1 cellular context compared by ENCODE assay signal in the genomic region with DNA sequence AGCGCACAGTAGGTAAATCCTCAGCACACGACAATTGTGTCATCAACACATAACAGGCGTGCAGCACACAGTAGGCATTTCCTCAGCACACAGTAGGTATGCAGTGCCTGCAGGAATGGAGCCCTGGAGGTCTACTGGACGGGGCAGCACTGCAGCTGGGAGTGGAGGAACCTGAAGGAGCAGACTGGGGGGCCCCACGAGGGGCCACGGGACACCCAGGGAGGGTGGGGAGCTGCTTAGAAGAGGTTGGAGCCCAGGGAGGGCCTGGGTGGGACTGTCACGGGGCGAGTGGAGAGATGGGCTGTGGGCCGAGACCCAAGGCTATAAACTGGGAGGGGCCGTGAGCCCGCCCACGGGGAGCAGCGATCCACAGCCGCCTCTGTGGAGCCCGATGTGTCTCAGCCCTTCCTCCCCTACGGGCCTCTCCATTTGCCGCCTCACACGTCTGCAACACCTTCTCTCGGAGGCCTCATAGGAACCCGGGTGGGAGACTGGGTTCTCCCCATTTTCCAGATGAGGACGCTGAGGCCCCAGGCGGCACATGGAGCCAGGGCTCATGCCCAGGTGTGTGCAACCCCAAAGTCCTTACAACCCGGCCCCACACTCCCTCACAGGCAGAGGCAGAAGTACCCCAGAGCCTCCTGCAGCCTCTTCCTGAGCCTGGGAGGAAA.
TF ChIP-seq lines count a peak whose summit lies in the region.

No MANE protein-coding gene starts in this region.

TF ChIP-seq in K562, 482 proteins besides CTCF, POLR2A, EP300 and RAD21 (continued from another document):
- TF ChIP-seq, protein P1, sequence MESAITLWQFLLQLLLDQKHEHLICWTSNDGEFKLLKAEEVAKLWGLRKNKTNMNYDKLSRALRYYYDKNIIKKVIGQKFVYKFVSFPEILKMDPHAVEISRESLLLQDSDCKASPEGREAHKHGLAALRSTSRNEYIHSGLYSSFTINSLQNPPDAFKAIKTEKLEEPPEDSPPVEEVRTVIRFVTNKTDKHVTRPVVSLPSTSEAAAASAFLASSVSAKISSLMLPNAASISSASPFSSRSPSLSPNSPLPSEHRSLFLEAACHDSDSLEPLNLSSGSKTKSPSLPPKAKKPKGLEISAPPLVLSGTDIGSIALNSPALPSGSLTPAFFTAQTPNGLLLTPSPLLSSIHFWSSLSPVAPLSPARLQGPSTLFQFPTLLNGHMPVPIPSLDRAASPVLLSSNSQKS (CRISPR knock-in tag; IDR thresholded peaks at IDR 0.05), result no peak
- TF ChIP-seq TEAD1 (CRISPR knock-in tag; IDR thresholded peaks at IDR 0.05), result peak in 1 of 2 experiments; percentile 51; a peak in 1 of 4 replicates
